ENCODE assay signal across 33 cellular contexts in the genomic region with DNA sequence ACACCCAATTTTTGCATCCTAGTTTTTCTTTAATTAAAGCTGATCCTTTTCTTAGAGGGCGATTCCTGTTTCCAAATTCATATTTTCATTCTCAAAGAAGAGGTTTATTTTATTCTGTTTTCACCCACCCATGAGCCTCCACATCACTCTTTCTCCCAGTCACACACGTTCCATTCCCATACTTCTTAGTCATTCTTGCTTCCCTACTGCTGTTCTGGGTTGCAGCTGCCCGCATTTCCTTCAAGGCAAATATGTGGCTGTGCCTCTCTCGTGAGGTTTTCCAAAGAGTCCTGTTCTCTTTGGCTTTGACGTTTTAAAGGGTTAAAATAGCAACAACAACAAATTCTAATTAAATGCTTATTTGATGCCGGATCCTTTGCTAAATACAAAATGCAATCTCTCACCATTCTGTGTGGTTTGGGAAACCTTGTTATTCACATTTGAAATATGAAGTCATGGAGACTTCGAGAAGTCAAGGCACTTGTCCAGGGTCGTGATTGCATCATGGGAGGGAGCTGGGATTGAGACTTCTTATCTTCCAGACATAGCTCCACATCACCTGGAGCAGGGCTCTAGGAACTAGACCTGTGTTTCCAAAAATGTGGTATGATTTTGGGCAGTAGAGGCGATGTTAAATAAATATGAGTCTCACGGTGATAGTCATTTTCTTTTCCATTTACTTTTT.
"Had no signal": no experiment of that assay in that cellular context is flagged by ENCODE, and none has a peak within 500 bp of the region (broad histone marks: within the 10 kb centered on the region; RNA-seq: fewer than 3 reads in every experiment).

No MANE protein-coding gene starts in this region.

- H3K9me3 ChIP-seq: adrenal gland, body of pancreas had no signal

- H3K36me3 ChIP-seq: adrenal gland had no signal

- H3K9me3 Mint-ChIP-seq: activated CD4-positive, alpha-beta T cell treated with anti-CD3 and anti-CD28 coated beads, Interleukin-2, amount 10 ng/mL, durations not matched to agents 24 days and 14 days had no signal

- H3K36me3 Mint-ChIP-seq: activated CD4-positive, alpha-beta memory T cell treated with anti-CD3 and anti-CD28 coated beads for 36 hours; activated naive CD8-positive, alpha-beta T cell treated with anti-CD3 and anti-CD28 coated beads for 36 hours had no signal

- H3K4me3 Mint-ChIP-seq: activated B cell treated with CpG ODN at 0.5 μM for 24 hours; activated CD4-positive, alpha-beta memory T cell treated with anti-CD3 and anti-CD28 coated beads for 36 hours; activated CD4-positive, alpha-beta T cell treated with anti-CD3 and anti-CD28 coated beads, Interleukin-2, amount 10 ng/mL, durations not matched to agents 24 days and 14 days; activated CD8-positive, alpha-beta T cell treated with anti-CD3 and anti-CD28 coated beads for 36 hours; activated naive CD4-positive, alpha-beta T cell treated with anti-CD3 and anti-CD28 coated beads for 36 hours; activated naive CD8-positive, alpha-beta T cell treated with anti-CD3 and anti-CD28 coated beads for 36 hours; activated T-cell treated with anti-CD3 and anti-CD28 coated beads, Interleukin-2, amount 50 U/mL, for 4 hours; activated T-cell treated with anti-CD3 and anti-CD28 coated beads, Interleukin-2, amount 50 U/mL, for 72 hours; activated T-helper 1 cell treated with anti-CD3 and anti-CD28 coated beads, Interleukin-12 subunit alpha, Interleukin-12 subunit beta, Interleukin-2, Interleukin-4 antibody, amounts not matched to agents 30 ng/mL and 10 ng/mL and 1 ng/mL, durations not matched to agents 14 hours and 24 hours and 36 hours; activated T-helper 17 cell treated with anti-CD3 and anti-CD28 coated beads, Interleukin-2, amount 50 U/mL, for 72 hours; T-helper 1 cell treated with Interleukin-12 subunit alpha and Interleukin-12 subunit beta and Interleukin-4 antibody, amounts not matched to agents 30 μg/mL and 1 μg/mL, for 36 hours; T-helper 2 cell treated with Interferon-gamma antibody and Interleukin-4, amounts not matched to agents 5 μg/mL and 100 μg/mL, for 36 hours had no signal

- H3K4me1 Mint-ChIP-seq: activated CD4-positive, alpha-beta T cell treated with anti-CD3 and anti-CD28 coated beads, Interleukin-2, amount 10 ng/mL, durations not matched to agents 24 days and 14 days; activated naive CD8-positive, alpha-beta T cell treated with anti-CD3 and anti-CD28 coated beads for 36 hours; activated T-helper 17 cell treated with anti-CD3 and anti-CD28 coated beads, Interleukin-2, amount 50 U/mL, for 72 hours had no signal

- H3K27ac ChIP-seq: adrenal gland, body of pancreas, VCaP had no signal

- H3K4me1 ChIP-seq: adrenal gland had no signal

- H3K4me3 ChIP-seq: adrenal gland, body of pancreas had no signal

- DNase-seq: activated B cell treated with CpG ODN at 0.5 μM for 24 hours; activated CD4-positive, alpha-beta memory T cell treated with anti-CD3 and anti-CD28 coated beads for 36 hours; activated CD4-positive, alpha-beta T cell treated with anti-CD3 and anti-CD28 coated beads for 4 hours; activated CD4-positive, alpha-beta T cell treated with anti-CD3 and anti-CD28 coated beads, Interleukin-2, amount 10 ng/mL, durations not matched to agents 24 days and 14 days; activated CD4-positive, alpha-beta T cell treated with anti-CD3 and anti-CD28 coated beads, Interleukin-2, amount 50 U/mL, for 1 hour; activated CD4-positive, alpha-beta T cell treated with anti-CD3 and anti-CD28 coated beads, Interleukin-2, amount 50 U/mL, for 4 hours; activated CD4-positive, CD25-positive, alpha-beta regulatory T cell treated with anti-CD3 and anti-CD28 coated beads, Interleukin-2, amount 50 U/mL, for 72 hours; activated CD8-positive, alpha-beta memory T cell treated with anti-CD3 and anti-CD28 coated beads, Interleukin-2, amount 50 U/mL, for 4 hours; activated CD8-positive, alpha-beta T cell treated with anti-CD3 and anti-CD28 coated beads for 36 hours; activated effector memory CD4-positive, alpha-beta T cell treated with anti-CD3 and anti-CD28 coated beads, Interleukin-2, amount 50 U/mL, for 16 hours; activated gamma-delta T cell treated with Interleukin-2 at 50 U/mL for 16 hours; activated naive CD4-positive, alpha-beta T cell; activated naive CD4-positive, alpha-beta T cell treated with anti-CD3 and anti-CD28 coated beads for 36 hours; activated naive CD4-positive, alpha-beta T cell treated with anti-CD3 and anti-CD28 coated beads, Interleukin-2, amount 50 U/mL, for 16 hours; activated naive CD8-positive, alpha-beta T cell treated with anti-CD3 and anti-CD28 coated beads for 36 hours; activated T-cell treated with anti-CD3 and anti-CD28 coated beads for 4 hours; activated T-cell treated with anti-CD3 and anti-CD28 coated beads, Interleukin-2, amount 50 U/mL, for 1 hour; activated T-cell treated with anti-CD3 and anti-CD28 coated beads, Interleukin-2, amount 50 U/mL, for 4 hours; activated T-cell treated with anti-CD3 and anti-CD28 coated beads, Interleukin-2, amount 50 U/mL, for 72 hours; adrenal gland; amniotic stem cell; aorta; body of pancreas; central memory CD4-positive, alpha-beta T cell; T-helper 1 cell; T-helper 2 cell; T-helper 9 cell had no signal

- H3K27me3 Mint-ChIP-seq: activated B cell treated with CpG ODN at 0.5 μM for 24 hours; activated CD4-positive, alpha-beta memory T cell treated with anti-CD3 and anti-CD28 coated beads for 36 hours; activated CD4-positive, alpha-beta T cell treated with anti-CD3 and anti-CD28 coated beads, Interleukin-2, amount 10 ng/mL, durations not matched to agents 24 days and 14 days; activated CD8-positive, alpha-beta T cell treated with anti-CD3 and anti-CD28 coated beads for 36 hours; activated T-helper 17 cell treated with anti-CD3 and anti-CD28 coated beads, Interleukin-2, amount 50 U/mL, for 72 hours had no signal

- H3K27ac Mint-ChIP-seq: activated B cell treated with CpG ODN at 0.5 μM for 24 hours; activated CD4-positive, alpha-beta memory T cell treated with anti-CD3 and anti-CD28 coated beads for 36 hours; activated CD4-positive, alpha-beta T cell treated with anti-CD3 and anti-CD28 coated beads, Interleukin-2, amount 10 ng/mL, durations not matched to agents 24 days and 14 days; activated CD8-positive, alpha-beta T cell treated with anti-CD3 and anti-CD28 coated beads for 36 hours; activated naive CD4-positive, alpha-beta T cell treated with anti-CD3 and anti-CD28 coated beads for 36 hours; activated naive CD4-positive, alpha-beta T cell treated with anti-CD3 and anti-CD28 coated beads, Interleukin-2, amount 50 U/mL, for 72 hours; activated naive CD8-positive, alpha-beta T cell treated with anti-CD3 and anti-CD28 coated beads for 36 hours; activated T-cell treated with anti-CD3 and anti-CD28 coated beads, Interleukin-2, amount 50 U/mL, for 72 hours; activated T-helper 1 cell treated with anti-CD3 and anti-CD28 coated beads, Interleukin-12 subunit alpha, Interleukin-12 subunit beta, Interleukin-2, Interleukin-4 antibody, amounts not matched to agents 30 ng/mL and 10 ng/mL and 1 ng/mL, durations not matched to agents 14 hours and 24 hours and 36 hours; activated T-helper 17 cell treated with anti-CD3 and anti-CD28 coated beads, Interleukin-2, amount 50 U/mL, for 72 hours; T-helper 1 cell treated with Interleukin-12 subunit alpha and Interleukin-12 subunit beta and Interleukin-4 antibody, amounts not matched to agents 30 μg/mL and 1 μg/mL, for 36 hours; T-helper 2 cell treated with Interferon-gamma antibody and Interleukin-4, amounts not matched to agents 5 μg/mL and 100 μg/mL, for 36 hours had no signal

- H3K27me3 ChIP-seq: body of pancreas had no signal

- ATAC-seq: activated CD8-positive, alpha-beta T cell treated with anti-CD3 and anti-CD28 coated beads for 36 hours; activated naive CD4-positive, alpha-beta T cell treated with anti-CD3 and anti-CD28 coated beads, Interleukin-2, amount 50 U/mL, for 72 hours; activated T-cell treated with anti-CD3 and anti-CD28 coated beads, Interleukin-2, amount 50 U/mL, for 4 hours; activated T-cell treated with anti-CD3 and anti-CD28 coated beads, Interleukin-2, amount 50 U/mL, for 72 hours; activated T-helper 17 cell treated with anti-CD3 and anti-CD28 coated beads, Interleukin-2, amount 50 U/mL, for 72 hours; body of pancreas had no signal
